Comparison of ENCODE assay signal across 8 cellular contexts in the genomic region with DNA sequence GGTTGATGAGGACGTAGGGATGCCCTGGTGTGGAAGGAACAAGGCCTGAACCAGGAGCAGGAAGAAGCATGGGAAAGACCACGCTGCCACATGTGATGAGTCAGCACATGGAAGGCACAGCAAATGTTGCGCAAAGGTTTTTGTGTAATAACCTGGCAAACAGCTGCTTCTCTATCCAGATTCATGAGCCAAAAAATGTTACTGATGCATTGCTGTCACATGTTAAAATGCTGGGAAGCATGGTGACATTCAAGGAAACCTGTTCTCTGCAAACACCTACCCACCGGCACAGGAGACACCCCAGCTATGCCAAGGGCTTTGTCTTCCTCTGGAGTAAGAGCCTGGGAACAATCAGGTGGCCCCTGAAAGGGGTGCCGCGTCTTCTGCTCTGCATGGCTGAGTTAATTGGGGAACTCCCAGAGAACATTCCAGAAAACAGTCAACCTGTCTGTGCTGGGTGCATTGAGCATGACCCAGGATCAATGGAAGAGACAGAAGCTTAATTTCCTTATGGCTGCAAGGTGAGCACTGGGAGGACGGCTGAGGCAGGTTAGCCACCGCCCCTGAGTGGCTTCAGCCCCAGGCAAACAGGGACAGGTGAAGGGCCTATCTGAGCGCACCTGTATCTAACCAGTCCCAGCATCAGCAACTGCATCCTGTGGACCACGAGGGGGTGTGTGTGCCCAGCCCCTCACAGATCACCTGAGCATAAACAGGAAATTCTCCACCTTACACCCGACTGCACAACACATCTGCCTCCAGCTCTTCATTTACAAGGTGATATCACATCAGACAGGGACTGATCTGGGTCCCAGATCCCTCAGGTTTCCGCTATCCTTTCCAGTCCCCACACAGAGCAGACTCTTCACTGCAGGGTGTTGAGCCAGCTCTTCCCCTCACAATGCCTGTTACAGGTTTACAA.
A peak's percentile ranks its signal among the peaks of the same experiment; 100 is the strongest.
DNase-seq lines count a peak whose midpoint lies in the region; ATAC-seq and TF ChIP-seq lines count a peak whose summit lies in the region.

No MANE protein-coding gene starts in this region.

- no peaks in the 10 kb centered on the region for H3K36me3 ChIP-seq in CD8-positive, alpha-beta T cell (ENCODE audit: insufficient read depth, low read length)
- H3K36me3 ChIP-seq in adipocyte (ENCODE audit: control insufficient read depth, insufficient read depth, low read length, severe bottlenecking) = no peaks in the 10 kb centered on the region

- intact Hi-C loops in CD8-positive, alpha-beta T cell (cut with DNase I, micrococcal nuclease) = loop anchor here (1.0 to 5.0 kb wide), 9 partner anchors 17 to 203 kb away; no protein-coding TSS in a partner anchor

- peaks cover 63% of the 10 kb centered on the region for H3K4me1 Mint-ChIP-seq in CD8-positive, alpha-beta T cell (ENCODE audit: low read depth)
- H3K4me1 Mint-ChIP-seq in IgD-negative memory B cell = peaks cover 15 to 27% (median 25%) of the 10 kb centered on the region in 3 donors
- peaks cover 24% of the 10 kb centered on the region for H3K4me1 Mint-ChIP-seq in memory B cell

- H3K9me3 Mint-ChIP-seq in CD8-positive, alpha-beta T cell = no peaks in the 10 kb centered on the region
- H3K9me3 Mint-ChIP-seq in IgD-negative memory B cell (no peaks in the 10 kb centered on the region), memory B cell (no peaks in the 10 kb centered on the region)

- no peaks in the 10 kb centered on the region for H3K27me3 ChIP-seq in CD8-positive, alpha-beta T cell (ENCODE audit: insufficient read depth, low read length)
- H3K27me3 ChIP-seq in adipocyte (replicated peaks; ENCODE audit: control insufficient read depth, insufficient read depth, low read length) = peaks cover 6% of the 10 kb centered on the region

- no peaks in the 10 kb centered on the region for H3K9me3 ChIP-seq in CD8-positive, alpha-beta T cell (ENCODE audit: low read length)
- H3K9me3 ChIP-seq in adipocyte (ENCODE audit: control insufficient read depth, low read length) = no peaks in the 10 kb centered on the region

- TF ChIP-seq CTCF in CD8-positive, alpha-beta T cell (IDR thresholded peaks at IDR 0.05) = no peak

- peak overlapping the region; percentile 25 for H3K4me3 ChIP-seq in CD8-positive, alpha-beta T cell (ENCODE audit: low read depth, low read length)
- H3K4me3 ChIP-seq in adipocyte (ENCODE audit: low read length) = no peak overlapping the region

- H3K4me3 Mint-ChIP-seq in CD8-positive, alpha-beta T cell = peak overlapping the region; percentile 60
- peak overlapping the region in 3 of 4 donors; percentile 55 to 81 (median 71) for H3K4me3 Mint-ChIP-seq in IgD-negative memory B cell
- H3K4me3 Mint-ChIP-seq in memory B cell = peak overlapping the region; percentile 61

- H3K27ac ChIP-seq in CD8-positive, alpha-beta T cell (ENCODE audit: low read depth, low read length) = peak overlapping the region; percentile 44

- peak; percentile 86 for ATAC-seq in CD8-positive, alpha-beta T cell
- ATAC-seq in memory B cell (ENCODE audit: low read depth) (peak; percentile 80), GM18907 (IDR thresholded peaks at IDR 0.05; ENCODE audit: unreplicated experiment) (no peak), HG03571 (IDR thresholded peaks at IDR 0.05; ENCODE audit: unreplicated experiment) (no peak), HG03460 (IDR thresholded peaks at IDR 0.05; ENCODE audit: unreplicated experiment) (no peak)

- DNase-seq in CD8-positive, alpha-beta T cell = peak in 4 of 7 experiments; percentile 15 to 69 (median 30)
- DNase-seq in adipocyte (ENCODE audit: low read depth) (peak; percentile 79), memory B cell (ENCODE audit: low spot score in 2 of 2) (peak in 1 of 2 donors; percentile 32), SHP77 treated with DMSO at 0.1 percent for 48 hours (lab: John Stamatoyannopoulos, UW) (no peak)

- peak overlapping the region; percentile 94 for H3K27ac Mint-ChIP-seq in CD8-positive, alpha-beta T cell
- H3K27ac Mint-ChIP-seq in IgD-negative memory B cell (peak overlapping the region in 1 of 3 donors; percentile 14), memory B cell (peak overlapping the region; percentile 29)

- no peaks in the 10 kb centered on the region for H3K36me3 Mint-ChIP-seq in CD8-positive, alpha-beta T cell
- no peaks in the 10 kb centered on the region for H3K36me3 Mint-ChIP-seq in IgD-negative memory B cell
- H3K36me3 Mint-ChIP-seq in memory B cell = no peaks in the 10 kb centered on the region

- CTCF ChIA-PET in CD8-positive, alpha-beta T cell (lab: Charles Lee) = interaction anchor here (0.5 to 13.3 kb wide), 51 partner anchors 8 to 491 kb away, joined by 3 to 279 read pairs (median 6); partner anchors contain the start of gene IGLL5

- peaks cover 43% of the 10 kb centered on the region for H3K4me1 ChIP-seq in CD8-positive, alpha-beta T cell (ENCODE audit: insufficient read depth, low read length)
- H3K4me1 ChIP-seq in adipocyte (ENCODE audit: control insufficient read depth, insufficient read depth, low read length) = peaks cover 30% of the 10 kb centered on the region

- no peaks in the 10 kb centered on the region for H3K27me3 Mint-ChIP-seq in CD8-positive, alpha-beta T cell (ENCODE audit: low read depth)
- H3K27me3 Mint-ChIP-seq in IgD-negative memory B cell (peaks cover 2% of the 10 kb centered on the region), memory B cell (no peaks in the 10 kb centered on the region)

- H3K9ac ChIP-seq in adipocyte (ENCODE audit: low read length) = no peak overlapping the region

- POLR2A ChIA-PET in CD8-positive, alpha-beta T cell (lab: Charles Lee) = interaction anchor here (0.6 to 3.5 kb wide), 23 partner anchors 8 to 385 kb away, joined by 3 to 27 read pairs (median 5); no protein-coding TSS in a partner anchor

Comparison
In these comparisons a context has a peak if more than half of its experiments do, and no peak if none do; other contexts are left out.
1. ATAC-seq: peak in CD8-positive, alpha-beta T cell (single experiment) and memory B cell (single experiment); none in GM18907 (single experiment), HG03571 (single experiment) and HG03460 (single experiment).
2. Peak in every context shown above with its lines, with median percentiles within 50 percentile points of each other: H3K4me3 Mint-ChIP-seq.